Comparison of ENCODE assay signal across 8 cellular contexts in genomic region chr20:62501801-62502495, GRCh38. TPM values are rescaled to one million over a fixed set of nuclear protein-coding genes. Genes with fewer than 3 reads are reported as not detected.
DNase-seq lines count a peak whose midpoint lies in the region; ATAC-seq, FAIRE-seq and TF ChIP-seq lines count a peak whose summit lies in the region.

No MANE protein-coding gene starts in this region.

- H3K9me3 Mint-ChIP-seq in activated naive CD8-positive, alpha-beta T cell treated with anti-CD3 and anti-CD28 coated beads for 36 hours = peaks cover 2% of the 10 kb centered on the region

- no peak for TF ChIP-seq CTCF in GM12864 (IDR thresholded peaks at IDR 0.05; ENCODE audit: low read depth, low read length, missing control alignments)
- TF ChIP-seq CTCF in smooth muscle cell (IDR thresholded peaks at IDR 0.05; ENCODE audit: borderline replicate concordance, insufficient read depth, poor library complexity, severe bottlenecking) = no peak

- 73% methylated on average over 13 of the region's 13 CpGs for WGBS in smooth muscle cell (ENCODE audit: low lambda C conversion rate)

- H2AFZ ChIP-seq in smooth muscle cell (ENCODE audit: low read depth) = no peak overlapping the region

- H3K36me3 Mint-ChIP-seq in activated naive CD8-positive, alpha-beta T cell treated with anti-CD3 and anti-CD28 coated beads for 36 hours = no peaks in the 10 kb centered on the region

- H3K79me2 ChIP-seq in smooth muscle cell (ENCODE audit: low read depth) = no peaks in the 10 kb centered on the region

- peaks cover 8% of the 10 kb centered on the region for H3K27me3 Mint-ChIP-seq in activated naive CD8-positive, alpha-beta T cell treated with anti-CD3 and anti-CD28 coated beads for 36 hours

- H3K27ac Mint-ChIP-seq in activated naive CD8-positive, alpha-beta T cell treated with anti-CD3 and anti-CD28 coated beads for 36 hours = peak overlapping the region; percentile 89

- no peaks in the 10 kb centered on the region for H3K36me3 ChIP-seq in smooth muscle cell (ENCODE audit: low read depth)

- H3F3A ChIP-seq in smooth muscle cell (ENCODE audit: low read depth) = no peaks in the 10 kb centered on the region

- peak overlapping the region; percentile 55 for H3K27ac ChIP-seq in smooth muscle cell (ENCODE audit: low read depth)

- no peaks in the 10 kb centered on the region for H3K27me3 ChIP-seq in smooth muscle cell (ENCODE audit: low read depth)

- peak; percentile 99 for FAIRE-seq in RCC 7860 (lab: Jason Lieb, UNC)

- ATAC-seq in HG02588 (IDR thresholded peaks at IDR 0.05; ENCODE audit: unreplicated experiment) = peak; percentile 51

- no peak overlapping the region for H3K9ac ChIP-seq in smooth muscle cell (ENCODE audit: low read depth)

- no peaks in the 10 kb centered on the region for H3K4me1 ChIP-seq in smooth muscle cell (ENCODE audit: low read depth)

- peak; percentile 48 for DNase-seq in GM12864 (ENCODE audit: low read depth)
- DNase-seq in RCC 7860 (ENCODE audit: low spot score) = peak; percentile 99
- peak; percentile 82 for DNase-seq in activated naive CD8-positive, alpha-beta T cell treated with anti-CD3 and anti-CD28 coated beads for 36 hours
- no peak for DNase-seq in smooth muscle cell (lab: John Stamatoyannopoulos, UW; ENCODE audit: unreplicated experiment)
- DNase-seq in NCI-H146 (lab: John Stamatoyannopoulos, UW) = no peak
- DNase-seq in cerebellar cortex (ENCODE audit: low spot score) = no peak
- no peak for DNase-seq in SK-N-DZ (ENCODE audit: low spot score)

- no peaks in the 10 kb centered on the region for H4K20me1 ChIP-seq in smooth muscle cell (ENCODE audit: low read depth)

- no peak overlapping the region for H3K4me2 ChIP-seq in smooth muscle cell

- no peaks in the 10 kb centered on the region for H3K9me3 ChIP-seq in smooth muscle cell (replicated peaks; ENCODE audit: low read depth)

- peaks cover 24% of the 10 kb centered on the region for H3K4me1 Mint-ChIP-seq in activated naive CD8-positive, alpha-beta T cell treated with anti-CD3 and anti-CD28 coated beads for 36 hours

- H3K4me3 ChIP-seq in GM12864 (ENCODE audit: low read depth, low read length) (no peak overlapping the region), smooth muscle cell (no peak overlapping the region)

- peak overlapping the region; percentile 69 for H3K4me3 Mint-ChIP-seq in activated naive CD8-positive, alpha-beta T cell treated with anti-CD3 and anti-CD28 coated beads for 36 hours

RNA-seq across cellular contexts. Expression of gene GATA5, which starts 26.2 kb away (rescaled TPM):
- not detected for total RNA-seq in activated naive CD8-positive, alpha-beta T cell treated with anti-CD3 and anti-CD28 coated beads for 36 hours
- total RNA-seq in smooth muscle cell = 1.6 and 1.9 TPM in 2 replicates
- polyA plus RNA-seq in smooth muscle cell = 9.2 and 9.4 TPM in 2 replicates
- not detected in 2 replicates for polyA plus RNA-seq in SK-N-DZ (2014; cell fraction: cytosol; rRNA removed)
- polyA plus RNA-seq in SK-N-DZ (2014; cell fraction: nucleus; rRNA removed) = not detected in 2 replicates

Comparison
In these comparisons a context has a peak if more than half of its experiments do, and no peak if none do; other contexts are left out.
1. DNase-seq: peak in GM12864 (single experiment), RCC 7860 (single experiment) and activated naive CD8-positive, alpha-beta T cell treated with anti-CD3 and anti-CD28 coated beads for 36 hours (single experiment); none in smooth muscle cell (single experiment), NCI-H146 (single experiment), cerebellar cortex (single experiment) and SK-N-DZ (single experiment).